ENCODE assay signal across 20 cellular contexts in genomic region chr6:106823732-106824351, GRCh38.
DNase-seq lines count a peak whose midpoint lies in the region; ATAC-seq, FAIRE-seq and TF ChIP-seq lines count a peak whose summit lies in the region.
"Had no signal": no experiment of that assay in that cellular context is flagged by ENCODE, and none has a peak within 500 bp of the region (broad histone marks: within the 10 kb centered on the region; RNA-seq: fewer than 3 reads in every experiment).

No MANE protein-coding gene starts in this region.

- no peaks in the 10 kb centered on the region for H3K27me3 ChIP-seq in body of pancreas
- no peaks in the 10 kb centered on the region for H3K27me3 ChIP-seq in small intestine (ENCODE audit: control insufficient read depth in 2 of 2, insufficient read depth in 2 of 2, low read length in 2 of 2)
- no peaks in the 10 kb centered on the region for H3K27me3 ChIP-seq in adrenal gland
- H3K27me3 ChIP-seq: cardiac muscle cell, SJCRH30, tibial nerve had no signal

- H3K4me3 ChIP-seq in body of pancreas (no peak overlapping the region), kidney (ENCODE audit: low read length in 2 of 2) (no peak overlapping the region), small intestine (ENCODE audit: low read depth in 1 of 2, low read length in 2 of 2) (no peak overlapping the region), adrenal gland (no peak overlapping the region)
- H3K4me3 ChIP-seq: cardiac muscle cell, esophagus squamous epithelium, psoas muscle, SJCRH30, tibial nerve had no signal

- H3K27ac ChIP-seq in body of pancreas: peak overlapping the region; percentile 11 to 50 (median 23)
- H3K27ac ChIP-seq in kidney (ENCODE audit: low read depth in 2 of 2, low read length in 2 of 2): peak overlapping the region; percentile 75 to 78
- H3K27ac ChIP-seq in small intestine (ENCODE audit: low read depth in 1 of 2, low read length in 1 of 2): no peak overlapping the region
- no peak overlapping the region for H3K27ac ChIP-seq in adrenal gland
- H3K27ac ChIP-seq: cardiac muscle cell, esophagus squamous epithelium, psoas muscle, SJCRH30, tibial nerve had no signal

- 46 to 58% methylated on average over 10 of the region's 10 CpGs for WGBS in body of pancreas, 2 donors
- WGBS in small intestine, 3 donors: 45 to 58% (median 52%) methylated on average over 10 of the region's 10 CpGs
- 70 to 80% (median 78%) methylated on average over 8 to 10 of the region's 10 CpGs for WGBS in adrenal gland, 4 donors

- H3K9ac ChIP-seq in kidney (ENCODE audit: low read length in 2 of 2): peak overlapping the region in 1 of 2 donors; percentile 51

- DNase-seq in HT-29 (ENCODE audit: low spot score) (peak; percentile 62), body of pancreas (peak; percentile 49 to 73 (median 68)), kidney (peak; percentile 84), small intestine (peak; percentile 14), NK-92 (lab: John Stamatoyannopoulos, UW; ENCODE audit: unreplicated experiment) (no peak), NCI-H526 treated with DMSO at 0.1 percent for 48 hours (lab: John Stamatoyannopoulos, UW) (no peak), adrenal gland (no peak)
- no peak for DNase-seq in activated CD4-positive, alpha-beta T cell treated with anti-CD3 and anti-CD28 coated beads, Interleukin-2, amount 50 U/mL, for 1 hour
- DNase-seq: activated B cell treated with CpG ODN at 0.5 μM for 24 hours, esophagus squamous epithelium, glutamatergic neuron, GOT3, left ventricle myocardium superior, naive B cell, NCI-H345, psoas muscle, SJCRH30, T-helper 2 cell had no signal

- H3K9me3 ChIP-seq in body of pancreas: no peaks in the 10 kb centered on the region
- H3K9me3 ChIP-seq in kidney (ENCODE audit: control insufficient read depth in 1 of 2, low read length in 2 of 2): peaks cover 0 to 5% of the 10 kb centered on the region in 2 donors
- H3K9me3 ChIP-seq in small intestine (ENCODE audit: control insufficient read depth, low read depth): no peaks in the 10 kb centered on the region
- H3K9me3 ChIP-seq in adrenal gland (replicated peaks in 1 of 3): no peaks in the 10 kb centered on the region
- H3K9me3 ChIP-seq: esophagus squamous epithelium, psoas muscle, SJCRH30, tibial nerve had no signal

- intact Hi-C loops in body of pancreas (cut with DNase I): no loop called here
- intact Hi-C loops in kidney (cut with DNase I): no loop called here
- intact Hi-C loops in adrenal gland (cut with DNase I): no loop called here

- ATAC-seq in body of pancreas: peak; percentile 83
- ATAC-seq: left ventricle myocardium superior, psoas muscle had no signal

- no peak for TF ChIP-seq CTCF in body of pancreas (IDR thresholded peaks at IDR 0.05)
- TF ChIP-seq CTCF in kidney (IDR thresholded peaks at IDR 0.05; ENCODE audit: borderline replicate concordance, extremely low read depth, insufficient read depth): no peak
- no peak for TF ChIP-seq CTCF in adrenal gland (IDR thresholded peaks at IDR 0.05)

- FAIRE-seq in kidney (lab: Jason Lieb, UNC) (no peak), small intestine (lab: Jason Lieb, UNC) (no peak)

- H3K36me3 ChIP-seq in body of pancreas (replicated peaks in 1 of 2; ENCODE audit: insufficient read depth in 1 of 2, low read depth in 2 of 2) (no peaks in the 10 kb centered on the region), kidney (ENCODE audit: control insufficient read depth in 1 of 2, insufficient read depth in 2 of 2, low read length in 2 of 2) (no peaks in the 10 kb centered on the region), small intestine (ENCODE audit: control insufficient read depth in 2 of 2, insufficient read depth in 2 of 2, low read length in 2 of 2) (no peaks in the 10 kb centered on the region), adrenal gland (replicated peaks in 1 of 2) (no peaks in the 10 kb centered on the region)
- H3K36me3 ChIP-seq: cardiac muscle cell, esophagus squamous epithelium, SJCRH30, tibial nerve had no signal

- TF ChIP-seq POLR2A in body of pancreas (IDR thresholded peaks at IDR 0.05) (no peak), adrenal gland (IDR thresholded peaks at IDR 0.05) (no peak)

- H3K4me1 ChIP-seq in body of pancreas: peaks cover 7% of the 10 kb centered on the region
- peaks cover 0 to 9% of the 10 kb centered on the region in 2 donors for H3K4me1 ChIP-seq in kidney (ENCODE audit: control insufficient read depth in 1 of 2, insufficient read depth in 1 of 2, low read depth in 1 of 2, low read length in 2 of 2)
- no peaks in the 10 kb centered on the region for H3K4me1 ChIP-seq in small intestine (ENCODE audit: control insufficient read depth in 2 of 2, insufficient read depth in 1 of 2, low read depth in 1 of 2, low read length in 1 of 2)
- no peaks in the 10 kb centered on the region for H3K4me1 ChIP-seq in adrenal gland (replicated peaks in 1 of 2)
- H3K4me1 ChIP-seq: esophagus squamous epithelium, psoas muscle, SJCRH30, tibial nerve had no signal

Comparison
In these comparisons a context has a peak if more than half of its experiments do, and no peak if none do; other contexts are left out.
1. DNase-seq: peak in HT-29 (single experiment), body of pancreas (4 of 4), kidney (single experiment) and small intestine (single experiment); none in NK-92 (single experiment), NCI-H526 treated with DMSO at 0.1 percent for 48 hours (single experiment), activated CD4-positive, alpha-beta T cell treated with anti-CD3 and anti-CD28 coated beads, Interleukin-2, amount 50 U/mL, for 1 hour (single experiment) and adrenal gland (0 of 7).
2. H3K27ac ChIP-seq: peak in body of pancreas (4 of 4) and kidney (2 of 2); none in small intestine (0 of 2) and adrenal gland (0 of 5).